ENCODE assay signal across 1 cellular context in the genomic region with DNA sequence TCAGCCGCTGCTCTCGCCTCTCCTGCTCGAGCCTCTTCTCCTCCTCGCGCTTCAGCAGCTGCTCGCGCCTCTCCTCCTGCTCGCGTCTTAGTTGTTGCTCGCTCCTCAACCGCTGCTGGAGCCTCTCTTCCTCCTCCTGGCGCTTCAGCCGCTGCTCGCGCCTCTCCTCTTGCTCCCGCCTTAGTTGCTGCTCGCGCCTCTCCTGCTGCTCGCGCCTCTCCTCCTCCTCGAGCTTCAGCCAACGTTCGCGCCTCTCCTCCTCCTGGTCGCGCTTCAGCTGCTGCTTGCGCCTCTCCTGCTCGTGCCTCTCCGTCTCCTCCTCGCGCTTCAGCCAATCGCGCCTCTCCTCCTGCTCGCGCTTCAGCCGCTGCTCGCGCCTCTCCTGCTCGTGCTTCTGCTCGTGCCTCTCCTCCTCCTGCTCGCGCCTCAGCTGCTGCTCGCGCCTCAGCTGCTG.
TF ChIP-seq lines count a peak whose summit lies in the region.

No MANE protein-coding gene starts in this region.

TF ChIP-seq in HepG2, 621 proteins besides CTCF, POLR2A, EP300 and RAD21:
- no peak for TF ChIP-seq GFI1 (CRISPR knock-in tag; IDR thresholded peaks at IDR 0.05; ENCODE audit: borderline replicate concordance)
- TF ChIP-seq, protein P1, sequence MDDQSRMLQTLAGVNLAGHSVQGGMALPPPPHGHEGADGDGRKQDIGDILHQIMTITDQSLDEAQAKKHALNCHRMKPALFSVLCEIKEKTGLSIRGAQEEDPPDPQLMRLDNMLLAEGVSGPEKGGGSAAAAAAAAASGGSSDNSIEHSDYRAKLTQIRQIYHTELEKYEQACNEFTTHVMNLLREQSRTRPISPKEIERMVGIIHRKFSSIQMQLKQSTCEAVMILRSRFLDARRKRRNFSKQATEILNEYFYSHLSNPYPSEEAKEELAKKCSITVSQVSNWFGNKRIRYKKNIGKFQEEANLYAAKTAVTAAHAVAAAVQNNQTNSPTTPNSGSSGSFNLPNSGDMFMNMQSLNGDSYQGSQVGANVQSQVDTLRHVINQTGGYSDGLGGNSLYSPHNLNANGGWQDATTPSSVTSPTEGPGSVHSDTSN (CRISPR knock-in tag; IDR thresholded peaks at IDR 0.05; ENCODE audit: borderline replicate concordance) = no peak
- TF ChIP-seq HOXA5 (CRISPR knock-in tag; IDR thresholded peaks at IDR 0.05) = no peak
- TF ChIP-seq NFKBIZ (CRISPR knock-in tag; IDR thresholded peaks at IDR 0.05) = no peak
- no peak for TF ChIP-seq XBP1 (CRISPR knock-in tag; IDR thresholded peaks at IDR 0.05)
- no peak for TF ChIP-seq HIVEP1 (CRISPR knock-in tag; IDR thresholded peaks at IDR 0.05)
- TF ChIP-seq SMARCC2 (IDR thresholded peaks at IDR 0.05) = no peak
- no peak for TF ChIP-seq KDM5B (CRISPR knock-in tag; IDR thresholded peaks at IDR 0.05; ENCODE audit: borderline replicate concordance)
- no peak for TF ChIP-seq ZFAT (CRISPR knock-in tag; conservative IDR thresholded peaks at IDR 0.05)
- no peak for TF ChIP-seq ZMYM3 (CRISPR knock-in tag; IDR thresholded peaks at IDR 0.05)
- no peak for TF ChIP-seq PRPF4 (IDR thresholded peaks at IDR 0.05; ENCODE audit: low read depth, low read length, poor library complexity, severe bottlenecking)
- TF ChIP-seq KLF12 (CRISPR knock-in tag; IDR thresholded peaks at IDR 0.05; ENCODE audit: borderline replicate concordance) = no peak
- no peak for TF ChIP-seq CEBPB (IDR thresholded peaks at IDR 0.05; ENCODE audit: borderline replicate concordance, low read depth, low read length)
- TF ChIP-seq, protein P2, sequence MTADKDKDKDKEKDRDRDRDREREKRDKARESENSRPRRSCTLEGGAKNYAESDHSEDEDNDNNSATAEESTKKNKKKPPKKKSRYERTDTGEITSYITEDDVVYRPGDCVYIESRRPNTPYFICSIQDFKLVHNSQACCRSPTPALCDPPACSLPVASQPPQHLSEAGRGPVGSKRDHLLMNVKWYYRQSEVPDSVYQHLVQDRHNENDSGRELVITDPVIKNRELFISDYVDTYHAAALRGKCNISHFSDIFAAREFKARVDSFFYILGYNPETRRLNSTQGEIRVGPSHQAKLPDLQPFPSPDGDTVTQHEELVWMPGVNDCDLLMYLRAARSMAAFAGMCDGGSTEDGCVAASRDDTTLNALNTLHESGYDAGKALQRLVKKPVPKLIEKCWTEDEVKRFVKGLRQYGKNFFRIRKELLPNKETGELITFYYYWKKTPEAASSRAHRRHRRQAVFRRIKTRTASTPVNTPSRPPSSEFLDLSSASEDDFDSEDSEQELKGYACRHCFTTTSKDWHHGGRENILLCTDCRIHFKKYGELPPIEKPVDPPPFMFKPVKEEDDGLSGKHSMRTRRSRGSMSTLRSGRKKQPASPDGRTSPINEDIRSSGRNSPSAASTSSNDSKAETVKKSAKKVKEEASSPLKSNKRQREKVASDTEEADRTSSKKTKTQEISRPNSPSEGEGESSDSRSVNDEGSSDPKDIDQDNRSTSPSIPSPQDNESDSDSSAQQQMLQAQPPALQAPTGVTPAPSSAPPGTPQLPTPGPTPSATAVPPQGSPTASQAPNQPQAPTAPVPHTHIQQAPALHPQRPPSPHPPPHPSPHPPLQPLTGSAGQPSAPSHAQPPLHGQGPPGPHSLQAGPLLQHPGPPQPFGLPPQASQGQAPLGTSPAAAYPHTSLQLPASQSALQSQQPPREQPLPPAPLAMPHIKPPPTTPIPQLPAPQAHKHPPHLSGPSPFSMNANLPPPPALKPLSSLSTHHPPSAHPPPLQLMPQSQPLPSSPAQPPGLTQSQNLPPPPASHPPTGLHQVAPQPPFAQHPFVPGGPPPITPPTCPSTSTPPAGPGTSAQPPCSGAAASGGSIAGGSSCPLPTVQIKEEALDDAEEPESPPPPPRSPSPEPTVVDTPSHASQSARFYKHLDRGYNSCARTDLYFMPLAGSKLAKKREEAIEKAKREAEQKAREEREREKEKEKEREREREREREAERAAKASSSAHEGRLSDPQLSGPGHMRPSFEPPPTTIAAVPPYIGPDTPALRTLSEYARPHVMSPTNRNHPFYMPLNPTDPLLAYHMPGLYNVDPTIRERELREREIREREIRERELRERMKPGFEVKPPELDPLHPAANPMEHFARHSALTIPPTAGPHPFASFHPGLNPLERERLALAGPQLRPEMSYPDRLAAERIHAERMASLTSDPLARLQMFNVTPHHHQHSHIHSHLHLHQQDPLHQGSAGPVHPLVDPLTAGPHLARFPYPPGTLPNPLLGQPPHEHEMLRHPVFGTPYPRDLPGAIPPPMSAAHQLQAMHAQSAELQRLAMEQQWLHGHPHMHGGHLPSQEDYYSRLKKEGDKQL (CRISPR knock-in tag; IDR thresholded peaks at IDR 0.05; ENCODE audit: low read depth) = no peak
- no peak for TF ChIP-seq ZKSCAN5 (CRISPR knock-in tag; IDR thresholded peaks at IDR 0.05)
- no peak for TF ChIP-seq ZSCAN12 (CRISPR knock-in tag; IDR thresholded peaks at IDR 0.05)
- no peak for TF ChIP-seq SIN3A (IDR thresholded peaks at IDR 0.05; ENCODE audit: borderline replicate concordance, low read depth, low read length)
- TF ChIP-seq, protein P3, sequence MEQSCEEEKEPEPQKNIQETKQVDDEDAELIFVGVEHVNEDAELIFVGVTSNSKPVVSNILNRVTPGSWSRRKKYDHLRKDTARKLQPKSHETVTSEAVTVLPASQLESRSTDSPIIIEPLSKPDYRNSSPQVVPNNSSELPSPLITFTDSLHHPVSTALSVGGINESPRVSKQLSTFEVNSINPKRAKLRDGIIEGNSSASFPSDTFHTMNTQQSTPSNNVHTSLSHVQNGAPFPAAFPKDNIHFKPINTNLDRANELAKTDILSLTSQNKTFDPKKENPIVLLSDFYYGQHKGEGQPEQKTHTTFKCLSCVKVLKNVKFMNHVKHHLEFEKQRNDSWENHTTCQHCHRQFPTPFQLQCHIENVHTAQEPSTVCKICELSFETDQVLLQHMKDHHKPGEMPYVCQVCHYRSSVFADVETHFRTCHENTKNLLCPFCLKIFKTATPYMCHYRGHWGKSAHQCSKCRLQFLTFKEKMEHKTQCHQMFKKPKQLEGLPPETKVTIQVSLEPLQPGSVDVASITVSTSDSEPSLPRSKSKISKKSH (CRISPR knock-in tag; IDR thresholded peaks at IDR 0.05; ENCODE audit: borderline replicate concordance) = no peak
